ENCODE assay signal across 8 cellular contexts in the genomic region with DNA sequence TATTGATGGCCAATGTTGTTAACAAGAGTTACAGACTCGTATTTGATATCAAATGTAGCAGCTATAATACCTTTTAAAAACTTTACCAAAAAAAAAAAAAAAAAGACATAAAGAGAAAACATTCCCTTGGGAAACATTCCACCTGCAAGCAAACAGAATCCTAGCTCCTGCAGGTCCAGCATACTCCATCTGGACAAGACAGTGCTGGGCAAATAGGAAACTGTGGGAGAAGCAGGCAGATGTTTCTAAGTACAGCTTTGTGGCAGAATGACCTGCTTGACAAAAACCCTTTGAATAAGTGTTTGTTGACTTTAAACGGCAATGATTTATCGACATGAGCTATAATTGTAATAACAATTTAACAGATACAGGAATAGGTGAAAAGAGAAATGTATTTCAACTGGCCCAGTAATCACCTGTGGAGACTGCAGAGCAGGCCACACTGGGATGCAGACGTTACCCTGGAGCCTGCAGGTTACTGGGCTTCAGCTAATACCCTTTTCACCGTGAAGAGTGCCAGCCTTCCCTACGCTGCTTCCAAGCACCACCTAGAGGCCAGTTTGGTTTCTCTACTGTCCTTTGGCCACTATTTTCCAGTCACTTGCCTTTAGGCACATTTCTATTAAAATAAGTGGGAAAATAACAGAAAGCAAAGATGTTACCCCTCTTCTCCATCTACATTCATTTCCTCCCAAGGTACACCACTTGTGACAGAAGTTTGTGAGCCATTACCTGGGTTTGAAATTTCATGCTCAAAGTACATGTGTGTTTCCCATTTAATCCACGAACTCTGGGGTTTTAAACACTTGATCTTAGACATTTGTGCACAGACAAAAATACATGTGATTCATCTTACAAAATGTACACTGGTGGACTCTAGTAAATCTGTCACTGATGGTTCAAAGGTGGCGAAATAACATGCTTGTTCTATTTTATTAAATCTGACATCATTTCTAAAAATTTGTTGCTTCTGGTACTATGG.
A peak's percentile ranks its signal among the peaks of the same experiment; 100 is the strongest.
DNase-seq lines count a peak whose midpoint lies in the region; ATAC-seq lines count a peak whose summit lies in the region.

No MANE protein-coding gene starts in this region.

- no peak overlapping the region for H3K14ac ChIP-seq in neuronal stem cell (ENCODE audit: low read length)

- H3K23ac ChIP-seq in neuronal stem cell (ENCODE audit: low read depth, low read length, poor library complexity), result no peak overlapping the region

- H3K4ac ChIP-seq in neuronal stem cell (ENCODE audit: low read length), result no peak overlapping the region

- H3K27ac ChIP-seq in neuronal stem cell (replicated peaks; ENCODE audit: low read length), result no peak overlapping the region

- no peak overlapping the region for H2BK5ac ChIP-seq in neuronal stem cell (ENCODE audit: low read length)

- peaks cover 21% of the 10 kb centered on the region for H3K36me3 Mint-ChIP-seq in activated CD4-positive, alpha-beta T cell treated with anti-CD3 and anti-CD28 coated beads for 36 hours (ENCODE audit: low read depth)

- no peaks in the 10 kb centered on the region for H3K9me3 ChIP-seq in neuronal stem cell (replicated peaks in 1 of 2; ENCODE audit: control insufficient read depth in 2 of 2, insufficient read depth in 1 of 2, low read depth in 1 of 2, low read length in 2 of 2)

- DNase-seq in activated CD4-positive, alpha-beta T cell treated with anti-CD3 and anti-CD28 coated beads for 36 hours, result peak; percentile 57
- no peak for DNase-seq in activated CD4-positive, alpha-beta T cell treated with anti-CD3 and anti-CD28 coated beads for 1 hour
- peak; percentile 62 for DNase-seq in NCI-H2196 treated with DMSO at 0.1 percent for 48 hours (lab: John Stamatoyannopoulos, UW; ENCODE audit: unreplicated experiment)
- DNase-seq in activated CD4-positive, alpha-beta T cell treated with anti-CD3 and anti-CD28 coated beads, Interleukin-2, amount 50 U/mL, for 4 hours, result peak; percentile 9 to 12
- DNase-seq in fibroblast of peridontal ligament (ENCODE audit: extremely low read depth), result peak; percentile 70
- peak; percentile 21 for DNase-seq in neuronal stem cell (ENCODE audit: low spot score)

- no peak overlapping the region for H4K8ac ChIP-seq in neuronal stem cell (ENCODE audit: low read depth, low read length)

- H3K27me3 ChIP-seq in neuronal stem cell (ENCODE audit: control insufficient read depth in 3 of 3, insufficient read depth in 3 of 3, low read depth in 1 of 3, low read length in 3 of 3), result no peaks in the 10 kb centered on the region

- no peak overlapping the region for H2BK15ac ChIP-seq in neuronal stem cell (ENCODE audit: low read length)

- H3K9ac ChIP-seq in neuronal stem cell (ENCODE audit: low read depth, low read length, poor library complexity), result no peak overlapping the region

- POLR2A ChIA-PET in activated CD4-positive, alpha-beta T cell treated with anti-CD3 and anti-CD28 coated beads for 36 hours (lab: Charles Lee), result interaction anchor here (0.6 kb wide), 1 partner anchor 852 kb away, joined by 4 read pairs; no protein-coding TSS in a partner anchor

- peaks cover 1 to 4% of the 10 kb centered on the region in 2 donors for H3K36me3 ChIP-seq in neuronal stem cell (replicated peaks in 1 of 2; ENCODE audit: control insufficient read depth in 2 of 2, insufficient read depth in 2 of 2, low read length in 2 of 2)

- intact Hi-C loops in activated CD4-positive, alpha-beta T cell treated with anti-CD3 and anti-CD28 coated beads for 36 hours (cut with DNase I, micrococcal nuclease), result loop anchor here (1.0 kb wide), 2 partner anchors 118 to 138 kb away; no protein-coding TSS in a partner anchor

- no peaks in the 10 kb centered on the region for H3K4me1 ChIP-seq in neuronal stem cell (ENCODE audit: control insufficient read depth in 2 of 2, insufficient read depth in 1 of 2, low read depth in 1 of 2, low read length in 2 of 2)

- H3K27me3 Mint-ChIP-seq in activated CD4-positive, alpha-beta T cell treated with anti-CD3 and anti-CD28 coated beads for 36 hours, result no peaks in the 10 kb centered on the region

- H3K4me3 Mint-ChIP-seq in activated CD4-positive, alpha-beta T cell treated with anti-CD3 and anti-CD28 coated beads for 36 hours, result no peak overlapping the region

- no peak overlapping the region for H3K27ac Mint-ChIP-seq in activated CD4-positive, alpha-beta T cell treated with anti-CD3 and anti-CD28 coated beads for 36 hours

- CTCF ChIA-PET in activated CD4-positive, alpha-beta T cell treated with anti-CD3 and anti-CD28 coated beads for 36 hours (lab: Charles Lee), result interaction anchor here (0.6 to 2.3 kb wide), 16 partner anchors 9 to 659 kb away, joined by 3 to 17 read pairs (median 4); no protein-coding TSS in a partner anchor

- H4K91ac ChIP-seq in neuronal stem cell (ENCODE audit: low read depth, low read length, poor library complexity), result no peak overlapping the region

- H2BK12ac ChIP-seq in neuronal stem cell (ENCODE audit: low read length), result no peak overlapping the region

- no peak overlapping the region for H2AK5ac ChIP-seq in neuronal stem cell (ENCODE audit: low read depth, low read length)

- no peak overlapping the region for H3K4me2 ChIP-seq in neuronal stem cell (ENCODE audit: insufficient read depth, low read length, poor library complexity, severe bottlenecking)

- no CpG with 5 or more reads among the region's 8 CpGs for WGBS in neuronal stem cell (ENCODE audit: extremely low coverage in 2 of 2, insufficient read length in 2 of 2, insufficient replicate concordance in 1 of 2), 2 donors

- H2BK120ac ChIP-seq in neuronal stem cell (ENCODE audit: low read depth, low read length), result no peak overlapping the region

- H3K4me1 Mint-ChIP-seq in activated CD4-positive, alpha-beta T cell treated with anti-CD3 and anti-CD28 coated beads for 36 hours, result peaks cover 8% of the 10 kb centered on the region

- peaks cover 4% of the 10 kb centered on the region for H3K9me3 Mint-ChIP-seq in activated CD4-positive, alpha-beta T cell treated with anti-CD3 and anti-CD28 coated beads for 36 hours (ENCODE audit: low read depth)

- H3K4me3 ChIP-seq in neuronal stem cell (ENCODE audit: low read length in 2 of 2), result no peak overlapping the region

- H3K18ac ChIP-seq in neuronal stem cell (ENCODE audit: low read length), result no peak overlapping the region

- no peaks in the 10 kb centered on the region for H3K79me1 ChIP-seq in neuronal stem cell (ENCODE audit: low read depth, low read length)

- H2AFZ ChIP-seq in neuronal stem cell (ENCODE audit: low read length), result no peak overlapping the region

- ATAC-seq in activated CD4-positive, alpha-beta T cell treated with anti-CD3 and anti-CD28 coated beads for 36 hours, result peak; percentile 69
- ATAC-seq in HG02885 (IDR thresholded peaks at IDR 0.05; ENCODE audit: poor library complexity, unreplicated experiment), result peak; percentile 57
- ATAC-seq in GM21367 (IDR thresholded peaks at IDR 0.05; ENCODE audit: unreplicated experiment), result no peak
